21 cellular contexts compared by ENCODE assay signal in the genomic region with DNA sequence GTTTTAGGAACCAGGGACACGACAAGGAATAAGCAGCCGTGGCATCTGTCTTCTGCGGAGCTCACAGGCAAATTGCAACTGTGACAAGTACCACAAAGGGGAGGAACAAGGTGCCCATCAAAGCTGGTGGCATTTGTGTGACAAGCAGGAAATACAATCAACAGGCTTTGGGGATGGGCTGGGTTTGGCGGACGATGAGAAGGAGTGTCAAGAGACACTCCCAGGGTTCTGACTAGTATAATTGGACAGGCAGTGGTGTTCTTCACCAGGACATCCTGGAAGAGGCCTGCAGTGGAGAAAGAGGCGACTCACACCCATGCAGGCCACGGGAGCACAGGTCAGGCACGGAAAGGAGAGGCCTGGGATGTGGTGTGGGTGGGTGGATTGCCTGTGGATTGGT. TPM values are rescaled to one million over a fixed set of nuclear protein-coding genes. Genes with fewer than 3 reads are reported as not detected.
DNase-seq lines count a peak whose midpoint lies in the region; ATAC-seq, FAIRE-seq and TF ChIP-seq lines count a peak whose summit lies in the region.
"Had no signal": no experiment of that assay in that cellular context is flagged by ENCODE, and none has a peak within 500 bp of the region (broad histone marks: within the 10 kb centered on the region; RNA-seq: fewer than 3 reads in every experiment).

No MANE protein-coding gene starts in this region.

- H3K4me2 ChIP-seq in osteoblast (ENCODE audit: insufficient read depth, low read length): no peak overlapping the region

- H3K9me3 ChIP-seq in mucosa of descending colon: no peaks in the 10 kb centered on the region
- no peaks in the 10 kb centered on the region for H3K9me3 ChIP-seq in osteoblast (ENCODE audit: low read depth, low read length)
- H3K9me3 ChIP-seq: ovary had no signal

- no peak overlapping the region for H3K27ac ChIP-seq in osteoblast (ENCODE audit: low read depth, low read length)
- H3K27ac ChIP-seq: C4-2B, ovary, skin epidermis had no signal

- no peak overlapping the region for H3K4me3 ChIP-seq in mucosa of descending colon
- no peak overlapping the region for H3K4me3 ChIP-seq in osteoblast (ENCODE audit: insufficient read depth, low read length)
- H3K4me3 ChIP-seq: ovary, skin epidermis had no signal

- peaks cover 2% of the 10 kb centered on the region for H3K27me3 ChIP-seq in osteoblast (ENCODE audit: insufficient read depth, low read length)
- H3K27me3 ChIP-seq: ovary had no signal

- no peaks in the 10 kb centered on the region for H4K20me1 ChIP-seq in osteoblast (ENCODE audit: insufficient read depth, low read length)

- FAIRE-seq in GM18507 (lab: Jason Lieb, UNC): peak; percentile 59
- FAIRE-seq: A204.1 had no signal

- H3K4me1 ChIP-seq in mucosa of descending colon (ENCODE audit: low read depth) (no peaks in the 10 kb centered on the region), osteoblast (ENCODE audit: insufficient read depth, low read length) (no peaks in the 10 kb centered on the region)

- DNase-seq in activated CD4-positive, alpha-beta T cell treated with anti-CD3 and anti-CD28 coated beads, Interleukin-2, amount 50 U/mL, for 48 hours: peak; percentile 33 to 39
- DNase-seq in activated CD4-positive, alpha-beta T cell treated with anti-CD3 and anti-CD28 coated beads, Interleukin-2, amount 50 U/mL, for 1 hour: no peak
- DNase-seq in GM18507 (ENCODE audit: extremely low spot score, insufficient read length, low read depth) (no peak), mucosa of descending colon (no peak), osteoblast (ENCODE audit: insufficient read length, low spot score, missing footprints) (no peak), NOMO-1 treated with DMSO at 0.1 percent for 48 hours (lab: John Stamatoyannopoulos, UW; ENCODE audit: unreplicated experiment) (no peak), cardiac septum (ENCODE audit: low spot score) (no peak)
- peak in 1 of 2 donors; percentile 66 for DNase-seq in activated naive CD4-positive, alpha-beta T cell treated with anti-CD3 and anti-CD28 coated beads, Interleukin-2, amount 50 U/mL, for 72 hours (ENCODE audit: low spot score in 2 of 2)
- DNase-seq: activated CD4-positive, alpha-beta T cell treated with anti-CD3 and anti-CD28 coated beads, Interleukin-2, amount 10 ng/mL, durations not matched to agents 24 days and 14 days; foreskin fibroblast; IMR-90; NCI-H2081 treated with DMSO at 0.1 percent for 48 hours; NCI-H69; ovary; PC-3; stimulated activated naive B cell treated with anti-CD40 and anti-IgM and Interleukin-4, amounts not matched to agents 10 μg/mL and 1 μg/mL and 100 μg/mL, for 72 hours had no signal

- TF ChIP-seq CTCF in mucosa of descending colon (IDR thresholded peaks at IDR 0.05) (no peak), osteoblast (IDR thresholded peaks at IDR 0.05; ENCODE audit: extremely low read depth, low read depth, low read length) (no peak)

- intact Hi-C loops in mucosa of descending colon (cut with DNase I, micrococcal nuclease): loop anchor here in 1 of 2 donors (10.0 kb wide), 1 partner anchor 57 kb away; the partner anchor contains the start of gene GPR55
- intact Hi-C loops in cardiac septum (cut with DNase I): no loop called here

- no peaks in the 10 kb centered on the region for H3K36me3 ChIP-seq in mucosa of descending colon (ENCODE audit: low read depth)
- no peaks in the 10 kb centered on the region for H3K36me3 ChIP-seq in osteoblast (ENCODE audit: insufficient read depth, low read length)
- H3K36me3 ChIP-seq: ovary had no signal

- H2AFZ ChIP-seq in osteoblast (ENCODE audit: low read length): no peak overlapping the region

- peak in 1 of 2 donors; percentile 48 for ATAC-seq in activated naive CD4-positive, alpha-beta T cell treated with anti-CD3 and anti-CD28 coated beads, Interleukin-2, amount 50 U/mL, for 72 hours
- ATAC-seq in mucosa of descending colon: peak; percentile 78
- ATAC-seq: PC-3; stimulated activated naive B cell treated with anti-CD40 and anti-IgM and Interleukin-4, amounts not matched to agents 10 μg/mL and 1 μg/mL and 100 μg/mL, for 72 hours had no signal

- H3K27ac Mint-ChIP-seq in activated naive CD4-positive, alpha-beta T cell treated with anti-CD3 and anti-CD28 coated beads, Interleukin-2, amount 50 U/mL, for 72 hours: peak overlapping the region; percentile 74 to 76
- H3K27ac Mint-ChIP-seq: activated CD4-positive, alpha-beta T cell treated with anti-CD3 and anti-CD28 coated beads, Interleukin-2, amount 10 ng/mL, durations not matched to agents 24 days and 14 days; stimulated activated naive B cell treated with anti-CD40 and anti-IgM and Interleukin-4, amounts not matched to agents 10 μg/mL and 1 μg/mL and 100 μg/mL, for 72 hours had no signal

- no peaks in the 10 kb centered on the region for H3K9me3 Mint-ChIP-seq in activated naive CD4-positive, alpha-beta T cell treated with anti-CD3 and anti-CD28 coated beads, Interleukin-2, amount 50 U/mL, for 72 hours
- H3K9me3 Mint-ChIP-seq: activated CD4-positive, alpha-beta T cell treated with anti-CD3 and anti-CD28 coated beads, Interleukin-2, amount 10 ng/mL, durations not matched to agents 24 days and 14 days; stimulated activated naive B cell treated with anti-CD40 and anti-IgM and Interleukin-4, amounts not matched to agents 10 μg/mL and 1 μg/mL and 100 μg/mL, for 72 hours had no signal

- no peaks in the 10 kb centered on the region for H3K79me2 ChIP-seq in osteoblast (ENCODE audit: insufficient read depth, low read length)

- peaks cover 5 to 23% of the 10 kb centered on the region in 2 donors for H3K36me3 Mint-ChIP-seq in activated naive CD4-positive, alpha-beta T cell treated with anti-CD3 and anti-CD28 coated beads, Interleukin-2, amount 50 U/mL, for 72 hours
- H3K36me3 Mint-ChIP-seq: stimulated activated naive B cell treated with anti-CD40 and anti-IgM and Interleukin-4, amounts not matched to agents 10 μg/mL and 1 μg/mL and 100 μg/mL, for 72 hours had no signal

RNA-seq across cellular contexts. Expression of gene SPATA3, which starts 14.2 kb away (rescaled TPM):
- total RNA-seq in activated naive CD4-positive, alpha-beta T cell treated with anti-CD3 and anti-CD28 coated beads, Interleukin-2, amount 50 U/mL, for 72 hours: 1 to 10 TPM in 1 of 2 donors, under 1 TPM in 1; 0.84 to 2.9 TPM
- total RNA-seq in mucosa of descending colon (not detected), osteoblast (not detected in 2 replicates), cardiac septum (not detected)
- total RNA-seq: activated CD4-positive, alpha-beta T cell treated with anti-CD3 and anti-CD28 coated beads, Interleukin-2, amount 10 ng/mL, durations not matched to agents 24 days and 14 days; IMR-90; ovary; PC-3; SK-MEL-5; urinary bladder had no signal

RNA-seq across cellular contexts. Expression of gene C2orf72, which starts 55.6 kb away (rescaled TPM):
- 1 to 10 TPM in 1 of 2 donors, under 1 TPM in 1; 0.18 to 5.7 TPM for total RNA-seq in activated naive CD4-positive, alpha-beta T cell treated with anti-CD3 and anti-CD28 coated beads, Interleukin-2, amount 50 U/mL, for 72 hours
- total RNA-seq in mucosa of descending colon: 10 to 100 TPM; 13.7 to 67.6 (median 32.6) TPM
- not detected in 2 replicates for total RNA-seq in osteoblast
- total RNA-seq in cardiac septum: 0.08 TPM

RNA-seq across cellular contexts. Expression of gene GPR55, which starts 56.7 kb away (rescaled TPM):
- total RNA-seq in activated naive CD4-positive, alpha-beta T cell treated with anti-CD3 and anti-CD28 coated beads, Interleukin-2, amount 50 U/mL, for 72 hours: 10 to 100 TPM in 1 of 2 donors, 1 to 10 TPM in 1; 2.6 to 12.1 TPM
- total RNA-seq in mucosa of descending colon (1 to 10 TPM in 2 of 3 donors, under 1 TPM in 1; 0.99 to 1.1 (median 1.1) TPM), osteoblast (not detected in 2 replicates), cardiac septum (not detected)
- total RNA-seq: IMR-90 had no signal

Comparison
In these comparisons a context has a peak if more than half of its experiments do, and no peak if none do; other contexts are left out.
1. DNase-seq: peak in activated CD4-positive, alpha-beta T cell treated with anti-CD3 and anti-CD28 coated beads, Interleukin-2, amount 50 U/mL, for 48 hours (2 of 2); none in activated CD4-positive, alpha-beta T cell treated with anti-CD3 and anti-CD28 coated beads, Interleukin-2, amount 50 U/mL, for 1 hour (single experiment), GM18507 (single experiment), mucosa of descending colon (0 of 3), osteoblast (single experiment), NOMO-1 treated with DMSO at 0.1 percent for 48 hours (single experiment) and cardiac septum (single experiment).